ENCODE assay signal across 25 cellular contexts in genomic region chrX:110432066-110432465, GRCh38.
"Had no signal": no experiment of that assay in that cellular context is flagged by ENCODE, and none has a peak within 500 bp of the region (broad histone marks: within the 10 kb centered on the region; RNA-seq: fewer than 3 reads in every experiment).

No MANE protein-coding gene starts in this region.

- H3K27ac ChIP-seq: RWPE1, SJSA1 had no signal

- H3K27me3 ChIP-seq: MG63, SJSA1 had no signal

- H3K36me3 Mint-ChIP-seq: activated CD8-positive, alpha-beta memory T cell treated with anti-CD3 and anti-CD28 coated beads, Interleukin-2, amount 10 ng/mL, durations not matched to agents 7 days and 5 days; activated naive CD4-positive, alpha-beta T cell treated with anti-CD3 and anti-CD28 coated beads, Interleukin-2, amount 50 U/mL, for 24 hours; WTC11 had no signal

- H3K9me3 ChIP-seq: MG63, SJSA1 had no signal

- H3K4me3 ChIP-seq: MG63, SJSA1 had no signal

- H3K9me3 Mint-ChIP-seq: activated naive CD4-positive, alpha-beta T cell treated with anti-CD3 and anti-CD28 coated beads, Interleukin-2, amount 50 U/mL, for 24 hours; activated T-cell treated with anti-CD3 and anti-CD28 coated beads, Interleukin-2, amount 50 U/mL, for 24 hours; activated T-helper 1 cell treated with anti-CD3 and anti-CD28 coated beads, Interleukin-12 subunit alpha, Interleukin-12 subunit beta, Interleukin-2, Interleukin-4 antibody, amounts not matched to agents 30 ng/mL and 10 ng/mL and 1 ng/mL, durations not matched to agents 14 hours and 24 hours and 36 hours; central memory CD8-positive, alpha-beta T cell; T-helper 1 cell treated with Interleukin-12 subunit alpha and Interleukin-12 subunit beta and Interleukin-4 antibody, amounts not matched to agents 30 μg/mL and 1 μg/mL, for 36 hours; WTC11 had no signal

- H3K4me1 Mint-ChIP-seq: activated CD8-positive, alpha-beta memory T cell treated with anti-CD3 and anti-CD28 coated beads, Interleukin-2, amount 10 ng/mL, durations not matched to agents 7 days and 5 days; activated naive CD4-positive, alpha-beta T cell treated with anti-CD3 and anti-CD28 coated beads, Interleukin-2, amount 50 U/mL, for 24 hours; central memory CD8-positive, alpha-beta T cell had no signal

- H3K4me1 ChIP-seq: SJSA1 had no signal

- H3K27me3 Mint-ChIP-seq: activated naive CD4-positive, alpha-beta T cell treated with anti-CD3 and anti-CD28 coated beads, Interleukin-2, amount 50 U/mL, for 24 hours had no signal

- H3K27ac Mint-ChIP-seq: activated CD8-positive, alpha-beta memory T cell treated with anti-CD3 and anti-CD28 coated beads, Interleukin-2, amount 10 ng/mL, durations not matched to agents 7 days and 5 days; activated naive CD4-positive, alpha-beta T cell treated with anti-CD3 and anti-CD28 coated beads, Interleukin-2, amount 50 U/mL, for 24 hours; activated T-cell treated with anti-CD3 and anti-CD28 coated beads, Interleukin-2, amount 50 U/mL, for 24 hours; activated T-helper 1 cell treated with anti-CD3 and anti-CD28 coated beads, Interleukin-12 subunit alpha, Interleukin-12 subunit beta, Interleukin-2, Interleukin-4 antibody, amounts not matched to agents 30 ng/mL and 10 ng/mL and 1 ng/mL, durations not matched to agents 14 hours and 24 hours and 36 hours; T-helper 1 cell treated with Interleukin-12 subunit alpha and Interleukin-12 subunit beta and Interleukin-4 antibody, amounts not matched to agents 30 μg/mL and 1 μg/mL, for 36 hours; WTC11 had no signal

- H3K4me3 Mint-ChIP-seq: activated CD8-positive, alpha-beta memory T cell treated with anti-CD3 and anti-CD28 coated beads, Interleukin-2, amount 10 ng/mL, durations not matched to agents 7 days and 5 days; activated naive CD4-positive, alpha-beta T cell treated with anti-CD3 and anti-CD28 coated beads, Interleukin-2, amount 50 U/mL, for 24 hours; activated T-cell treated with anti-CD3 and anti-CD28 coated beads, Interleukin-2, amount 50 U/mL, for 24 hours; activated T-helper 1 cell treated with anti-CD3 and anti-CD28 coated beads, Interleukin-12 subunit alpha, Interleukin-12 subunit beta, Interleukin-2, Interleukin-4 antibody, amounts not matched to agents 30 ng/mL and 10 ng/mL and 1 ng/mL, durations not matched to agents 14 hours and 24 hours and 36 hours; central memory CD8-positive, alpha-beta T cell; T-helper 1 cell treated with Interleukin-12 subunit alpha and Interleukin-12 subunit beta and Interleukin-4 antibody, amounts not matched to agents 30 μg/mL and 1 μg/mL, for 36 hours; WTC11 had no signal

- DNase-seq: activated CD4-positive, alpha-beta T cell treated with anti-CD3 and anti-CD28 coated beads for 48 hours; activated CD4-positive, alpha-beta T cell treated with anti-CD3 and anti-CD28 coated beads, Interleukin-2, amount 50 U/mL, for 4 hours; activated CD4-positive, CD25-positive, alpha-beta regulatory T cell treated with anti-CD3 and anti-CD28 coated beads, Interleukin-2, amount 50 U/mL, for 72 hours; activated CD8-positive, alpha-beta memory T cell treated with anti-CD3 and anti-CD28 coated beads, Interleukin-2, amount 10 ng/mL, durations not matched to agents 7 days and 5 days; activated effector memory CD4-positive, alpha-beta T cell treated with Interleukin-2 at 50 U/mL for 16 hours; activated naive CD4-positive, alpha-beta T cell; activated T-cell treated with anti-CD3 and anti-CD28 coated beads, Interleukin-2, amount 50 U/mL, for 24 hours; aorta; MG63; MV-4-11; NCI-H146; NCI-H187 treated with DMSO at 0.1 percent for 48 hours; NCI-H510A treated with DMSO at 0.1 percent for 48 hours; NCI-H774; NK-92 treated with Interleukin-12 subunit alpha and Interleukin-12 subunit beta, amount 100 ng/mL, for 24 hours; OCI-M1; Right ventricle myocardium superior; T-helper 9 cell had no signal

- H3K36me3 ChIP-seq: MG63, SJSA1 had no signal
